In the genomic region with DNA sequence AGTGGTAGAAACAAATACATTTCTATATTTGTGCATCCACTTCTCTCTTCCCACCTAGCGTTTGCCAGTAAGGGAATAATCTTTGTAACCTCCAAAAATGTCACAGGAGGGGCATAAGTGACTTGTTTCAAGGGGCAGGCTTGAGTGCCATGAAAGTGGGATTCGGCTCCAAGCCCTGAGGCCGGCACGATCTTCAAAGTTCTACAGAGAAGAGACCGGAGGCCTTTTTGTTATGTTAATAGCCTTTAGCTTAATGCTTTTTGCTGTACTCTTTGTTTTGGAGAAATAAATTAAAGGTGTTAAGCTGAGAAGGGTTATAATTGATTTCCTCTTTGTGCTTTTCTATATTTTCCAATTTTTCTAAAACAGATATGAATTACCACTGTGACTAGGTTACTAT, we compare ENCODE assay signal across 25 cellular contexts.
"Had no signal": no experiment of that assay in that cellular context is flagged by ENCODE, and none has a peak within 500 bp of the region (broad histone marks: within the 10 kb centered on the region; RNA-seq: fewer than 3 reads in every experiment).

No MANE protein-coding gene starts in this region.

- H3K27ac Mint-ChIP-seq: activated B cell treated with CpG ODN at 0.5 μM for 24 hours; activated CD4-positive, alpha-beta T cell treated with anti-CD3 and anti-CD28 coated beads, Interleukin-2, amount 10 ng/mL, durations not matched to agents 24 days and 14 days; activated naive CD4-positive, alpha-beta T cell treated with anti-CD3 and anti-CD28 coated beads, Interleukin-2, amount 10 ng/mL, durations not matched to agents 7 days and 5 days; activated naive CD8-positive, alpha-beta T cell treated with anti-CD3 and anti-CD28 coated beads for 36 hours; activated T-helper 17 cell treated with anti-CD3 and anti-CD28 coated beads, Interleukin-2, amount 50 U/mL, for 72 hours; T-helper 17 cell had no signal

- H3K9me3 Mint-ChIP-seq: activated B cell treated with CpG ODN at 0.5 μM for 24 hours; activated CD4-positive, alpha-beta T cell treated with anti-CD3 and anti-CD28 coated beads, Interleukin-2, amount 10 ng/mL, durations not matched to agents 24 days and 14 days; activated naive CD4-positive, alpha-beta T cell treated with anti-CD3 and anti-CD28 coated beads, Interleukin-2, amount 10 ng/mL, durations not matched to agents 7 days and 5 days; activated naive CD8-positive, alpha-beta T cell treated with anti-CD3 and anti-CD28 coated beads for 36 hours; activated T-helper 17 cell treated with anti-CD3 and anti-CD28 coated beads, Interleukin-2, amount 50 U/mL, for 72 hours had no signal

- H3K36me3 ChIP-seq: brain microvascular endothelial cell, cardiac muscle cell had no signal

- H3K4me1 Mint-ChIP-seq: activated B cell treated with CpG ODN at 0.5 μM for 24 hours; activated naive CD4-positive, alpha-beta T cell treated with anti-CD3 and anti-CD28 coated beads, Interleukin-2, amount 10 ng/mL, durations not matched to agents 7 days and 5 days; activated T-helper 17 cell treated with anti-CD3 and anti-CD28 coated beads, Interleukin-2, amount 50 U/mL, for 72 hours had no signal

- DNase-seq: activated B cell treated with CpG ODN at 0.5 μM for 24 hours; activated CD4-positive, alpha-beta T cell treated with anti-CD3 and anti-CD28 coated beads for 1 hour; activated CD4-positive, alpha-beta T cell treated with anti-CD3 and anti-CD28 coated beads, Interleukin-2, amount 10 ng/mL, durations not matched to agents 24 days and 14 days; activated CD4-positive, alpha-beta T cell treated with anti-CD3 and anti-CD28 coated beads, Interleukin-2, amount 50 U/mL, for 48 hours; activated gamma-delta T cell treated with Interleukin-2 at 50 U/mL for 16 hours; activated naive CD4-positive, alpha-beta T cell treated with anti-CD3 and anti-CD28 coated beads, Interleukin-2, amount 10 ng/mL, durations not matched to agents 7 days and 5 days; activated naive CD8-positive, alpha-beta T cell treated with anti-CD3 and anti-CD28 coated beads for 36 hours; activated T-cell treated with anti-CD3 and anti-CD28 coated beads for 4 hours; activated T-cell treated with anti-CD3 and anti-CD28 coated beads, Interleukin-2, amount 50 U/mL, for 48 hours; brain microvascular endothelial cell; Karpas-422; MM.1S; NCI-H1105; NCI-H1436; NCI-H1694 treated with DMSO at 0.1 percent for 48 hours; NCI-H2029 treated with DMSO at 0.1 percent for 48 hours; NCI-H446; NCI-H524; PC-9; SIG-M5; T-helper 17 cell; T-helper 9 cell had no signal

- ATAC-seq: activated T-helper 17 cell treated with anti-CD3 and anti-CD28 coated beads, Interleukin-2, amount 50 U/mL, for 72 hours; K562; T-helper 17 cell had no signal

- H3K36me3 Mint-ChIP-seq: activated naive CD4-positive, alpha-beta T cell treated with anti-CD3 and anti-CD28 coated beads, Interleukin-2, amount 10 ng/mL, durations not matched to agents 7 days and 5 days; activated naive CD8-positive, alpha-beta T cell treated with anti-CD3 and anti-CD28 coated beads for 36 hours had no signal

- H3K4me3 ChIP-seq: cardiac muscle cell, K562, PC-9 had no signal

- H3K27ac ChIP-seq: brain microvascular endothelial cell, cardiac muscle cell, PC-9 had no signal

- H3K4me3 Mint-ChIP-seq: activated B cell treated with CpG ODN at 0.5 μM for 24 hours; activated CD4-positive, alpha-beta T cell treated with anti-CD3 and anti-CD28 coated beads, Interleukin-2, amount 10 ng/mL, durations not matched to agents 24 days and 14 days; activated naive CD4-positive, alpha-beta T cell treated with anti-CD3 and anti-CD28 coated beads, Interleukin-2, amount 10 ng/mL, durations not matched to agents 7 days and 5 days; activated naive CD8-positive, alpha-beta T cell treated with anti-CD3 and anti-CD28 coated beads for 36 hours; activated T-helper 17 cell treated with anti-CD3 and anti-CD28 coated beads, Interleukin-2, amount 50 U/mL, for 72 hours; T-helper 17 cell had no signal

- H3K27me3 ChIP-seq: brain microvascular endothelial cell, cardiac muscle cell had no signal
